In the genomic region with DNA sequence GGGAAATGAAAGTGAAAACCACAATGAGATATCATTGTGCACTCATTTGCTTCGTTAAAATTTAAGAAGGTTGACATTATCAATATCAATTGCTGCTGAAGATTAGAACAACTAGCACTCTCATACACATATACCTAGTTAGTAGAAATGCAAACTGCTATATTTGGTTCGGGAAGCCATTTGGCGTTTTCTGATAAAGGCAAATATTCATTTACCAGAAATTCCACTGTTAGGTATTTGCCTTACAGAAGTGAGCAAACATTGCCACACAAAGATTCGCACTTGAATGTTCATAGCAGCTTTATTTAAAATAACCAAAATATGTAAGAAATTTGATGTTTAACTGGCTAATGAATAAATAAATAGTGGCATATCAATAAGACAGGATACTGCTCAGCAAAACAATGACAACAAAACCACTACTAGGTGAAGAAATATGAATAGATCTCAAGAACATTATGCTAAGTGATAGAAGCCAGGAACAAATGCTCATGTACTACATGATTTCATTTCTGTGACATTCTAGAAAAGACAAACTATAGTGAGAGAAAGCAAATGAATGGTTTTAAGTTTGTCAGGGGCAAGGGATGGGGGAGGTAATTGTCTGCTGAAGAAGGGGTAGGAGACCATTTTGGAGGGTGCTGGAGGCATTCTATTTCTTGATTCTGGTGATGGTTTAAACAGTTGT, we compare ENCODE assay signal across 22 cellular contexts.
DNase-seq lines count a peak whose midpoint lies in the region; ATAC-seq, FAIRE-seq and TF ChIP-seq lines count a peak whose summit lies in the region.
"Had no signal": no experiment of that assay in that cellular context is flagged by ENCODE, and none has a peak within 500 bp of the region (broad histone marks: within the 10 kb centered on the region; RNA-seq: fewer than 3 reads in every experiment).

No MANE protein-coding gene starts in this region.

- in situ Hi-C loops in GM12878 (cut with MboI), result no loop called here

- SMC1A ChIA-PET in GM12878 (lab: Charles Lee; ENCODE audit: uncharacterized antibody, unreplicated experiment), result no interaction called here

- H3K36me3 ChIP-seq in GM12878 (ENCODE audit: control insufficient read depth in 2 of 2, insufficient read depth in 2 of 2, low read length in 1 of 2) (no peaks in the 10 kb centered on the region), left lung (no peaks in the 10 kb centered on the region), lung (ENCODE audit: control insufficient read depth in 2 of 2, insufficient read depth in 2 of 2, low read length in 2 of 2) (no peaks in the 10 kb centered on the region), mucosa of descending colon (ENCODE audit: low read depth) (no peaks in the 10 kb centered on the region)
- H3K36me3 ChIP-seq: BLaER1 had no signal

- no peak for TF ChIP-seq CTCF in Calu3 (IDR thresholded peaks at IDR 0.05; ENCODE audit: unreplicated experiment)
- no peak for TF ChIP-seq CTCF in GM12878 (IDR thresholded peaks at IDR 0.05 in 2 of 3, conservative IDR thresholded peaks at IDR 0.05 in 1 of 3; ENCODE audit: control insufficient read depth in 2 of 3, extremely low read depth in 1 of 3, insufficient read depth in 1 of 3, low read depth in 3 of 3, low read length in 3 of 3)
- no peak for TF ChIP-seq CTCF in left lung (IDR thresholded peaks at IDR 0.05)
- TF ChIP-seq CTCF in lung (IDR thresholded peaks at IDR 0.05; ENCODE audit: control extremely low read depth, extremely low read depth), result no peak
- TF ChIP-seq CTCF in mucosa of descending colon (IDR thresholded peaks at IDR 0.05), result no peak

- H3K4me3 Mint-ChIP-seq in Calu3 (ENCODE audit: low read depth, unreplicated experiment), result no peak overlapping the region
- H3K4me3 Mint-ChIP-seq: CD14-positive monocyte; CD4-positive, alpha-beta memory T cell; HFFc6; IgD-negative memory B cell had no signal

- no peak for DNase-seq in Calu3
- no peak for DNase-seq in GM12878 (ENCODE audit: low read depth, low spot score)
- no peak for DNase-seq in left lung
- DNase-seq in lung (ENCODE audit: low spot score), result no peak
- no peak for DNase-seq in mucosa of descending colon
- no peak for DNase-seq in NCI-H748 (lab: John Stamatoyannopoulos, UW; ENCODE audit: unreplicated experiment)
- DNase-seq: CD4-positive, alpha-beta memory T cell; DMS 273 treated with DMSO at 0.1 percent for 48 hours; DMS79; H7; HFFc6; KBM-7 had no signal

- H3K9me3 Mint-ChIP-seq in Calu3 (ENCODE audit: low read depth, unreplicated experiment), result no peaks in the 10 kb centered on the region
- H3K9me3 Mint-ChIP-seq: IgD-negative memory B cell had no signal

- H3K9ac ChIP-seq in GM12878 (ENCODE audit: control insufficient read depth, insufficient read depth, low read length), result no peak overlapping the region
- H3K9ac ChIP-seq: BLaER1 had no signal

- H3K4me2 ChIP-seq in GM12878 (ENCODE audit: control insufficient read depth, insufficient read depth), result no peak overlapping the region
- H3K4me2 ChIP-seq: A549, BLaER1 had no signal

- peak overlapping the region; percentile 6 for H3K27ac Mint-ChIP-seq in Calu3 (ENCODE audit: unreplicated experiment)
- H3K27ac Mint-ChIP-seq: CD14-positive monocyte; CD4-positive, alpha-beta memory T cell; HFFc6; IgD-negative memory B cell had no signal

- no peak overlapping the region for H3K4me3 ChIP-seq in GM12878
- H3K4me3 ChIP-seq in left lung, result no peak overlapping the region
- H3K4me3 ChIP-seq in lung, result no peak overlapping the region
- H3K4me3 ChIP-seq in mucosa of descending colon, result no peak overlapping the region
- H3K4me3 ChIP-seq: A549, BLaER1 had no signal

- H3K36me3 Mint-ChIP-seq in Calu3 (ENCODE audit: insufficient read depth, unreplicated experiment), result no peaks in the 10 kb centered on the region
- H3K36me3 Mint-ChIP-seq: CD14-positive monocyte; CD4-positive, alpha-beta memory T cell; IgD-negative memory B cell had no signal

- RAD21 ChIA-PET in GM12878 (lab: Charles Lee; ENCODE audit: unreplicated experiment), result no interaction called here

- intact Hi-C loops in Calu3 (cut with micrococcal nuclease; ENCODE audit: unreplicated experiment) (no loop called here), GM12878 (cut with micrococcal nuclease; ENCODE audit: unreplicated experiment) (no loop called here), left lung (cut with DNase I) (no loop called here), mucosa of descending colon (cut with DNase I, micrococcal nuclease) (no loop called here)

- ATAC-seq in GM12878, result no peak
- peak; percentile 82 for ATAC-seq in left lung
- ATAC-seq in lung (ENCODE audit: insufficient read depth, low FRiP score), result peak; percentile 27
- ATAC-seq in mucosa of descending colon, result no peak
- no peak for ATAC-seq in GM21723 (IDR thresholded peaks at IDR 0.05; ENCODE audit: unreplicated experiment)
- ATAC-seq: A549, HCT116 had no signal

- POLR2A ChIA-PET in GM12878 (lab: Charles Lee), result no interaction called here

- H3K27me3 ChIP-seq in GM12878 (replicated peaks in 1 of 2; ENCODE audit: control insufficient read depth in 2 of 2, insufficient read depth in 2 of 2, low read length in 1 of 2) (no peaks in the 10 kb centered on the region), left lung (no peaks in the 10 kb centered on the region), lung (ENCODE audit: control insufficient read depth, insufficient read depth) (no peaks in the 10 kb centered on the region)
- H3K27me3 ChIP-seq: BLaER1 had no signal

- H3K9me3 ChIP-seq in GM12878 (replicated peaks; ENCODE audit: control insufficient read depth, insufficient read depth, low read length) (no peaks in the 10 kb centered on the region), left lung (no peaks in the 10 kb centered on the region), lung (ENCODE audit: control insufficient read depth in 2 of 2, insufficient read depth in 1 of 2, low read length in 1 of 2) (no peaks in the 10 kb centered on the region), mucosa of descending colon (no peaks in the 10 kb centered on the region)
- H3K9me3 ChIP-seq: A549, BLaER1 had no signal

- H3K4me1 ChIP-seq in GM12878 (ENCODE audit: control insufficient read depth, insufficient read depth, low read length), result no peaks in the 10 kb centered on the region
- no peaks in the 10 kb centered on the region for H3K4me1 ChIP-seq in left lung
- no peaks in the 10 kb centered on the region for H3K4me1 ChIP-seq in lung (ENCODE audit: control insufficient read depth in 2 of 2, insufficient read depth in 2 of 2, low read length in 2 of 2)
- H3K4me1 ChIP-seq in mucosa of descending colon (ENCODE audit: low read depth), result no peaks in the 10 kb centered on the region
- H3K4me1 ChIP-seq: A549, BLaER1 had no signal

- BruUV-seq in Calu3 (replicated peaks; lab: Mats Ljungman, UMichigan) (no TSS peak), GM12878 (replicated peaks; lab: Mats Ljungman, UMichigan) (no TSS peak)

- H2AFZ ChIP-seq in GM12878 (ENCODE audit: control insufficient read depth, low read depth, low read length), result no peak overlapping the region

- no peak for TF ChIP-seq POLR2A in GM12878 (IDR thresholded peaks at IDR 0.05; ENCODE audit: low read depth, low read length)

- H3K27me3 Mint-ChIP-seq in Calu3 (ENCODE audit: unreplicated experiment), result no peaks in the 10 kb centered on the region
- H3K27me3 Mint-ChIP-seq: CD4-positive, alpha-beta memory T cell; IgD-negative memory B cell had no signal

- no peak for TF ChIP-seq RAD21 in GM12878 (IDR thresholded peaks at IDR 0.05; ENCODE audit: insufficient read depth, low read depth, low read length)

- H3K27ac ChIP-seq in GM12878 (ENCODE audit: control insufficient read depth, insufficient read depth) (no peak overlapping the region), left lung (no peak overlapping the region), lung (ENCODE audit: low read depth in 1 of 2, low read length in 1 of 2) (no peak overlapping the region)
- H3K27ac ChIP-seq: 22Rv1, A549, BLaER1 had no signal

- H3K79me2 ChIP-seq in GM12878 (ENCODE audit: control insufficient read depth, insufficient read depth, low read length), result no peaks in the 10 kb centered on the region

- no peaks in the 10 kb centered on the region for H3K4me1 Mint-ChIP-seq in Calu3 (ENCODE audit: low read depth, unreplicated experiment)
- H3K4me1 Mint-ChIP-seq: CD14-positive monocyte; CD4-positive, alpha-beta memory T cell; IgD-negative memory B cell had no signal

- FAIRE-seq in GM12878 (lab: Jason Lieb, UNC), result peak; percentile 49
- FAIRE-seq: A549, GM12892, GM18507, HTR-8/SVneo had no signal

- TF ChIP-seq EP300 in GM12878 (IDR thresholded peaks at IDR 0.05; ENCODE audit: borderline replicate concordance in 1 of 2, control insufficient read depth in 1 of 2, low read depth in 2 of 2, low read length in 2 of 2), result no peak

- CTCF ChIA-PET in Calu3 (lab: Charles Lee) (no interaction called here), GM12878 (lab: Yijun Ruan, JAX) (no interaction called here)

- 4% methylated on average over 4 of the region's 4 CpGs for WGBS in GM12878 (ENCODE audit: insufficient coverage, insufficient replicate concordance, low lambda C conversion rate, missing lambda C conversion rate)
- 62 to 80% methylated on average over 4 of the region's 4 CpGs for WGBS in lung, 2 donors

- no peaks in the 10 kb centered on the region for H4K20me1 ChIP-seq in GM12878 (ENCODE audit: control insufficient read depth, insufficient read depth)
- H4K20me1 ChIP-seq: BLaER1 had no signal

TF ChIP-seq in GM12878, 131 proteins besides CTCF, POLR2A, EP300 and RAD21 (continues in another document):
- TF ChIP-seq IKZF1 (conservative IDR thresholded peaks at IDR 0.05), result no peak
- no peak for TF ChIP-seq BRCA1 (IDR thresholded peaks at IDR 0.05; ENCODE audit: low read depth, low read length)
- TF ChIP-seq HDAC2 (IDR thresholded peaks at IDR 0.05), result no peak
- no peak for TF ChIP-seq ZNF622 (IDR thresholded peaks at IDR 0.05)
- no peak for TF ChIP-seq GATAD2B (conservative IDR thresholded peaks at IDR 0.05; ENCODE audit: low read depth)
- no peak for TF ChIP-seq GABPA (IDR thresholded peaks at IDR 0.05; ENCODE audit: low read depth)
- TF ChIP-seq ZZZ3 (IDR thresholded peaks at IDR 0.05; ENCODE audit: control insufficient read depth, insufficient read length, low read depth), result no peak
- TF ChIP-seq TCF3 (IDR thresholded peaks at IDR 0.05; ENCODE audit: borderline replicate concordance, insufficient read depth, low read depth, low read length), result no peak
- no peak for TF ChIP-seq FOXM1 (IDR thresholded peaks at IDR 0.05; ENCODE audit: low read depth, low read length)
- no peak for TF ChIP-seq SMAD1 (IDR thresholded peaks at IDR 0.05; ENCODE audit: low read depth, partially characterized antibody)

Comparison
In these comparisons a context has a peak if more than half of its experiments do, and no peak if none do; other contexts are left out.
1. ATAC-seq: peak in left lung (single experiment) and lung (single experiment); none in GM12878 (single experiment), mucosa of descending colon (single experiment) and GM21723 (single experiment).